1 cellular context compared by ENCODE assay signal in the genomic region with DNA sequence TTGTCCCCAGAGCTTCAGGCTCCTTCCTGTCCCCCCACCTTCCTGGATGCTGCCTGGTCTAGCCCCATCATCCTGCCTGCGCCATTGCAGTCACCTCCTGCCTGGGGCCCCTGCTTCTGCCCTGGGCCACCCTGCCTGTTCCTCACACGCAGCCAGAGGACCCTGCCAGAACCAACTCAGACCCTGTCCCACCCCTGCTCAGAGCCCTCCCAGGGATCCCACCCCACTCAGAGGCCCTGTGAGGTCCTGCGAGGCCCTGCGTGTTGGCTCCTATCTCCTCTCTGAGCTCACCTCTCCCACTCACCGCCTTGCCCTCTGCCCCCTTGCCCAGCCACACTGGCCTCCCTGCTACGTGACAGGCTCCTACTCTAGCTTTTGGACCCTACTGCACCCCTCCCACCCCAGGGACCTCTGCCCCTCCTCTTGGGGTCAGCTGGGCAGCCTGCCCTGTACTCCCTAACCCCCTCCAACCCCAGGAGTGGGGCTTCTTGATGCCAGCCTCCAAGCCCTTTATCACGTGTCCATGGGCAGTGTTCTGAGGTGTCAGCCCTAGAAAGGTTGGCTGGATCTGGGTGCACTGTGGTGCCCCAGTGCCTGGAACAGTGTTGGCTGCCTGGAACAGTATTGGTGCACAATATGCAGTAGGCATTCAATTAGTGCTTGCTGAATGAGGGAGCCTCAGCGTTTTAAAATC.
A peak's percentile ranks its signal among the peaks of the same experiment; 100 is the strongest.
TF ChIP-seq lines count a peak whose summit lies in the region.

No MANE protein-coding gene starts in this region.

TF ChIP-seq in HepG2, 621 proteins besides CTCF, POLR2A, EP300 and RAD21 (continued from another document and continues in another):
- TF ChIP-seq, protein P1, sequence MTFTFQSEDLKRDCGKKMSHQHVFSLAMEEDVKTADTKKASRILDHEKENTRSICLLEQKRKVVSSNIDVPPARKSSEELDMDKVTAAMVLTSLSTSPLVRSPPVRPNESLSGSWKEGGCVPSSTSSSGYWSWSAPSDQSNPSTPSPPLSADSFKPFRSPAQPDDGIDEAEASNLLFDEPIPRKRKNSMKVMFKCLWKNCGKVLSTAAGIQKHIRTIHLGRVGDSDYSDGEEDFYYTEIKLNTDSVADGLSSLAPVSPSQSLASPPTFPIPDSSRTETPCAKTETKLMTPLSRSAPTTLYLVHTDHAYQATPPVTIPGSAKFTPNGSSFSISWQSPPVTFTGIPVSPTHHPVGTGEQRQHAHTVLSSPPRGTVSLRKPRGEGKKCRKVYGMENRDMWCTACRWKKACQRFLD (CRISPR knock-in tag; IDR thresholded peaks at IDR 0.05; ENCODE audit: borderline replicate concordance), result no peak
- TF ChIP-seq, protein P2, sequence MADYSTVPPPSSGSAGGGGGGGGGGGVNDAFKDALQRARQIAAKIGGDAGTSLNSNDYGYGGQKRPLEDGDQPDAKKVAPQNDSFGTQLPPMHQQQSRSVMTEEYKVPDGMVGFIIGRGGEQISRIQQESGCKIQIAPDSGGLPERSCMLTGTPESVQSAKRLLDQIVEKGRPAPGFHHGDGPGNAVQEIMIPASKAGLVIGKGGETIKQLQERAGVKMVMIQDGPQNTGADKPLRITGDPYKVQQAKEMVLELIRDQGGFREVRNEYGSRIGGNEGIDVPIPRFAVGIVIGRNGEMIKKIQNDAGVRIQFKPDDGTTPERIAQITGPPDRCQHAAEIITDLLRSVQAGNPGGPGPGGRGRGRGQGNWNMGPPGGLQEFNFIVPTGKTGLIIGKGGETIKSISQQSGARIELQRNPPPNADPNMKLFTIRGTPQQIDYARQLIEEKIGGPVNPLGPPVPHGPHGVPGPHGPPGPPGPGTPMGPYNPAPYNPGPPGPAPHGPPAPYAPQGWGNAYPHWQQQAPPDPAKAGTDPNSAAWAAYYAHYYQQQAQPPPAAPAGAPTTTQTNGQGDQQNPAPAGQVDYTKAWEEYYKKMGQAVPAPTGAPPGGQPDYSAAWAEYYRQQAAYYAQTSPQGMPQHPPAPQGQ (CRISPR knock-in tag; IDR thresholded peaks at IDR 0.05; ENCODE audit: borderline replicate concordance), result no peak
- TF ChIP-seq ZNF83 (CRISPR knock-in tag; IDR thresholded peaks at IDR 0.05; ENCODE audit: borderline replicate concordance) (0 out of 2 replicates have a peak, but pooled peaks have one; percentile 64), NR2F6 (IDR thresholded peaks at IDR 0.05) (no peak), NR2F6 (CRISPR knock-in tag; IDR thresholded peaks at IDR 0.05) (peak; percentile 56), ZNF564 (CRISPR knock-in tag; IDR thresholded peaks at IDR 0.05) (0 out of 2 replicates have a peak, but pooled peaks have one; percentile 25), MED1 (CRISPR knock-in tag; IDR thresholded peaks at IDR 0.05) (0 out of 2 replicates have a peak, but pooled peaks have one; percentile 27), ZKSCAN8 (CRISPR knock-in tag; IDR thresholded peaks at IDR 0.05; ENCODE audit: borderline replicate concordance) (peak; percentile 98), ZNF329 (CRISPR knock-in tag; IDR thresholded peaks at IDR 0.05; ENCODE audit: low read depth) (no peak), ZNF780A (CRISPR knock-in tag; IDR thresholded peaks at IDR 0.05) (no peak), CBFB (CRISPR knock-in tag; IDR thresholded peaks at IDR 0.05) (no peak), NFKBIZ (CRISPR knock-in tag; IDR thresholded peaks at IDR 0.05) (no peak), ZNF556 (CRISPR knock-in tag; IDR thresholded peaks at IDR 0.05; ENCODE audit: borderline replicate concordance) (no peak), ZNF282 (IDR thresholded peaks at IDR 0.05; ENCODE audit: partially characterized antibody) (no peak), XRCC5 (optimal IDR thresholded peaks at IDR 0.05; ENCODE audit: low read length) (no peak), RCOR2 (CRISPR knock-in tag; IDR thresholded peaks at IDR 0.05) (peak; percentile 88)
- TF ChIP-seq, protein P3, sequence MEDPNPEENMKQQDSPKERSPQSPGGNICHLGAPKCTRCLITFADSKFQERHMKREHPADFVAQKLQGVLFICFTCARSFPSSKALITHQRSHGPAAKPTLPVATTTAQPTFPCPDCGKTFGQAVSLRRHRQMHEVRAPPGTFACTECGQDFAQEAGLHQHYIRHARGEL (CRISPR knock-in tag; IDR thresholded peaks at IDR 0.05), result no peak
- TF ChIP-seq, protein P4, sequence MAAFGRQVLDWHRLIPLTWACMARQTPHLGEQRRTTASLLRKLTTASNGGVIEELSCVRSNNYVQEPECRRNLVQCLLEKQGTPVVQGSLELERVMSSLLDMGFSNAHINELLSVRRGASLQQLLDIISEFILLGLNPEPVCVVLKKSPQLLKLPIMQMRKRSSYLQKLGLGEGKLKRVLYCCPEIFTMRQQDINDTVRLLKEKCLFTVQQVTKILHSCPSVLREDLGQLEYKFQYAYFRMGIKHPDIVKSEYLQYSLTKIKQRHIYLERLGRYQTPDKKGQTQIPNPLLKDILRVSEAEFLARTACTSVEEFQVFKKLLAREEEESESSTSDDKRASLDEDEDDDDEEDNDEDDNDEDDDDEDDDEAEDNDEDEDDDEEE (CRISPR knock-in tag; IDR thresholded peaks at IDR 0.05), result 0 out of 2 replicates have a peak, but pooled peaks have one; percentile 29
- TF ChIP-seq, protein P5, sequence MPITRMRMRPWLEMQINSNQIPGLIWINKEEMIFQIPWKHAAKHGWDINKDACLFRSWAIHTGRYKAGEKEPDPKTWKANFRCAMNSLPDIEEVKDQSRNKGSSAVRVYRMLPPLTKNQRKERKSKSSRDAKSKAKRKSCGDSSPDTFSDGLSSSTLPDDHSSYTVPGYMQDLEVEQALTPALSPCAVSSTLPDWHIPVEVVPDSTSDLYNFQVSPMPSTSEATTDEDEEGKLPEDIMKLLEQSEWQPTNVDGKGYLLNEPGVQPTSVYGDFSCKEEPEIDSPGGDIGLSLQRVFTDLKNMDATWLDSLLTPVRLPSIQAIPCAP (CRISPR knock-in tag; IDR thresholded peaks at IDR 0.05; ENCODE audit: low read depth), result no peak
- TF ChIP-seq, protein P6, sequence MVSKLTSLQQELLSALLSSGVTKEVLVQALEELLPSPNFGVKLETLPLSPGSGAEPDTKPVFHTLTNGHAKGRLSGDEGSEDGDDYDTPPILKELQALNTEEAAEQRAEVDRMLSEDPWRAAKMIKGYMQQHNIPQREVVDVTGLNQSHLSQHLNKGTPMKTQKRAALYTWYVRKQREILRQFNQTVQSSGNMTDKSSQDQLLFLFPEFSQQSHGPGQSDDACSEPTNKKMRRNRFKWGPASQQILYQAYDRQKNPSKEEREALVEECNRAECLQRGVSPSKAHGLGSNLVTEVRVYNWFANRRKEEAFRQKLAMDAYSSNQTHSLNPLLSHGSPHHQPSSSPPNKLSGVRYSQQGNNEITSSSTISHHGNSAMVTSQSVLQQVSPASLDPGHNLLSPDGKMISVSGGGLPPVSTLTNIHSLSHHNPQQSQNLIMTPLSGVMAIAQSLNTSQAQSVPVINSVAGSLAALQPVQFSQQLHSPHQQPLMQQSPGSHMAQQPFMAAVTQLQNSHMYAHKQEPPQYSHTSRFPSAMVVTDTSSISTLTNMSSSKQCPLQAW (CRISPR knock-in tag; IDR thresholded peaks at IDR 0.05), result peak; percentile 68; the same call in 1 of the 2 replicates
- TF ChIP-seq, protein P7, sequence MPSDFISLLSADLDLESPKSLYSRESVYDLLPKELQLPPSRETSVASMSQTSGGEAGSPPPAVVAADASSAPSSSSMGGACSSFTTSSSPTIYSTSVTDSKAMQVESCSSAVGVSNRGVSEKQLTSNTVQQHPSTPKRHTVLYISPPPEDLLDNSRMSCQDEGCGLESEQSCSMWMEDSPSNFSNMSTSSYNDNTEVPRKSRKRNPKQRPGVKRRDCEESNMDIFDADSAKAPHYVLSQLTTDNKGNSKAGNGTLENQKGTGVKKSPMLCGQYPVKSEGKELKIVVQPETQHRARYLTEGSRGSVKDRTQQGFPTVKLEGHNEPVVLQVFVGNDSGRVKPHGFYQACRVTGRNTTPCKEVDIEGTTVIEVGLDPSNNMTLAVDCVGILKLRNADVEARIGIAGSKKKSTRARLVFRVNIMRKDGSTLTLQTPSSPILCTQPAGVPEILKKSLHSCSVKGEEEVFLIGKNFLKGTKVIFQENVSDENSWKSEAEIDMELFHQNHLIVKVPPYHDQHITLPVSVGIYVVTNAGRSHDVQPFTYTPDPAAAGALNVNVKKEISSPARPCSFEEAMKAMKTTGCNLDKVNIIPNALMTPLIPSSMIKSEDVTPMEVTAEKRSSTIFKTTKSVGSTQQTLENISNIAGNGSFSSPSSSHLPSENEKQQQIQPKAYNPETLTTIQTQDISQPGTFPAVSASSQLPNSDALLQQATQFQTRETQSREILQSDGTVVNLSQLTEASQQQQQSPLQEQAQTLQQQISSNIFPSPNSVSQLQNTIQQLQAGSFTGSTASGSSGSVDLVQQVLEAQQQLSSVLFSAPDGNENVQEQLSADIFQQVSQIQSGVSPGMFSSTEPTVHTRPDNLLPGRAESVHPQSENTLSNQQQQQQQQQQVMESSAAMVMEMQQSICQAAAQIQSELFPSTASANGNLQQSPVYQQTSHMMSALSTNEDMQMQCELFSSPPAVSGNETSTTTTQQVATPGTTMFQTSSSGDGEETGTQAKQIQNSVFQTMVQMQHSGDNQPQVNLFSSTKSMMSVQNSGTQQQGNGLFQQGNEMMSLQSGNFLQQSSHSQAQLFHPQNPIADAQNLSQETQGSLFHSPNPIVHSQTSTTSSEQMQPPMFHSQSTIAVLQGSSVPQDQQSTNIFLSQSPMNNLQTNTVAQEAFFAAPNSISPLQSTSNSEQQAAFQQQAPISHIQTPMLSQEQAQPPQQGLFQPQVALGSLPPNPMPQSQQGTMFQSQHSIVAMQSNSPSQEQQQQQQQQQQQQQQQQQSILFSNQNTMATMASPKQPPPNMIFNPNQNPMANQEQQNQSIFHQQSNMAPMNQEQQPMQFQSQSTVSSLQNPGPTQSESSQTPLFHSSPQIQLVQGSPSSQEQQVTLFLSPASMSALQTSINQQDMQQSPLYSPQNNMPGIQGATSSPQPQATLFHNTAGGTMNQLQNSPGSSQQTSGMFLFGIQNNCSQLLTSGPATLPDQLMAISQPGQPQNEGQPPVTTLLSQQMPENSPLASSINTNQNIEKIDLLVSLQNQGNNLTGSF (CRISPR knock-in tag; IDR thresholded peaks at IDR 0.05), result no peak
- TF ChIP-seq, protein P8, sequence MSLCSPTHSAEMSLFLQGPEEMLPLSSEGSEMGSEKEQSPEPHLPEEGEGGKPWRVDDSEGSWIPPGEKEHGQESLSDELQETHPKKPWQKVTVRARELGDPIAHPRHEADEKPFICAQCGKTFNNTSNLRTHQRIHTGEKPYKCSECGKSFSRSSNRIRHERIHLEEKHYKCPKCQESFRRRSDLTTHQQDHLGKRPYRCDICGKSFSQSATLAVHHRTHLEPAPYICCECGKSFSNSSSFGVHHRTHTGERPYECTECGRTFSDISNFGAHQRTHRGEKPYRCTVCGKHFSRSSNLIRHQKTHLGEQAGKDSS (CRISPR knock-in tag; IDR thresholded peaks at IDR 0.05; ENCODE audit: borderline replicate concordance, low read depth), result no peak
- TF ChIP-seq, protein P9, sequence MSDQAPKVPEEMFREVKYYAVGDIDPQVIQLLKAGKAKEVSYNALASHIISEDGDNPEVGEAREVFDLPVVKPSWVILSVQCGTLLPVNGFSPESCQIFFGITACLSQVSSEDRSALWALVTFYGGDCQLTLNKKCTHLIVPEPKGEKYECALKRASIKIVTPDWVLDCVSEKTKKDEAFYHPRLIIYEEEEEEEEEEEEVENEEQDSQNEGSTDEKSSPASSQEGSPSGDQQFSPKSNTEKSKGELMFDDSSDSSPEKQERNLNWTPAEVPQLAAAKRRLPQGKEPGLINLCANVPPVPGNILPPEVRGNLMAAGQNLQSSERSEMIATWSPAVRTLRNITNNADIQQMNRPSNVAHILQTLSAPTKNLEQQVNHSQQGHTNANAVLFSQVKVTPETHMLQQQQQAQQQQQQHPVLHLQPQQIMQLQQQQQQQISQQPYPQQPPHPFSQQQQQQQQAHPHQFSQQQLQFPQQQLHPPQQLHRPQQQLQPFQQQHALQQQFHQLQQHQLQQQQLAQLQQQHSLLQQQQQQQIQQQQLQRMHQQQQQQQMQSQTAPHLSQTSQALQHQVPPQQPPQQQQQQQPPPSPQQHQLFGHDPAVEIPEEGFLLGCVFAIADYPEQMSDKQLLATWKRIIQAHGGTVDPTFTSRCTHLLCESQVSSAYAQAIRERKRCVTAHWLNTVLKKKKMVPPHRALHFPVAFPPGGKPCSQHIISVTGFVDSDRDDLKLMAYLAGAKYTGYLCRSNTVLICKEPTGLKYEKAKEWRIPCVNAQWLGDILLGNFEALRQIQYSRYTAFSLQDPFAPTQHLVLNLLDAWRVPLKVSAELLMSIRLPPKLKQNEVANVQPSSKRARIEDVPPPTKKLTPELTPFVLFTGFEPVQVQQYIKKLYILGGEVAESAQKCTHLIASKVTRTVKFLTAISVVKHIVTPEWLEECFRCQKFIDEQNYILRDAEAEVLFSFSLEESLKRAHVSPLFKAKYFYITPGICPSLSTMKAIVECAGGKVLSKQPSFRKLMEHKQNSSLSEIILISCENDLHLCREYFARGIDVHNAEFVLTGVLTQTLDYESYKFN (CRISPR knock-in tag; conservative IDR thresholded peaks at IDR 0.05), result peak; percentile 62
- TF ChIP-seq, protein P10, sequence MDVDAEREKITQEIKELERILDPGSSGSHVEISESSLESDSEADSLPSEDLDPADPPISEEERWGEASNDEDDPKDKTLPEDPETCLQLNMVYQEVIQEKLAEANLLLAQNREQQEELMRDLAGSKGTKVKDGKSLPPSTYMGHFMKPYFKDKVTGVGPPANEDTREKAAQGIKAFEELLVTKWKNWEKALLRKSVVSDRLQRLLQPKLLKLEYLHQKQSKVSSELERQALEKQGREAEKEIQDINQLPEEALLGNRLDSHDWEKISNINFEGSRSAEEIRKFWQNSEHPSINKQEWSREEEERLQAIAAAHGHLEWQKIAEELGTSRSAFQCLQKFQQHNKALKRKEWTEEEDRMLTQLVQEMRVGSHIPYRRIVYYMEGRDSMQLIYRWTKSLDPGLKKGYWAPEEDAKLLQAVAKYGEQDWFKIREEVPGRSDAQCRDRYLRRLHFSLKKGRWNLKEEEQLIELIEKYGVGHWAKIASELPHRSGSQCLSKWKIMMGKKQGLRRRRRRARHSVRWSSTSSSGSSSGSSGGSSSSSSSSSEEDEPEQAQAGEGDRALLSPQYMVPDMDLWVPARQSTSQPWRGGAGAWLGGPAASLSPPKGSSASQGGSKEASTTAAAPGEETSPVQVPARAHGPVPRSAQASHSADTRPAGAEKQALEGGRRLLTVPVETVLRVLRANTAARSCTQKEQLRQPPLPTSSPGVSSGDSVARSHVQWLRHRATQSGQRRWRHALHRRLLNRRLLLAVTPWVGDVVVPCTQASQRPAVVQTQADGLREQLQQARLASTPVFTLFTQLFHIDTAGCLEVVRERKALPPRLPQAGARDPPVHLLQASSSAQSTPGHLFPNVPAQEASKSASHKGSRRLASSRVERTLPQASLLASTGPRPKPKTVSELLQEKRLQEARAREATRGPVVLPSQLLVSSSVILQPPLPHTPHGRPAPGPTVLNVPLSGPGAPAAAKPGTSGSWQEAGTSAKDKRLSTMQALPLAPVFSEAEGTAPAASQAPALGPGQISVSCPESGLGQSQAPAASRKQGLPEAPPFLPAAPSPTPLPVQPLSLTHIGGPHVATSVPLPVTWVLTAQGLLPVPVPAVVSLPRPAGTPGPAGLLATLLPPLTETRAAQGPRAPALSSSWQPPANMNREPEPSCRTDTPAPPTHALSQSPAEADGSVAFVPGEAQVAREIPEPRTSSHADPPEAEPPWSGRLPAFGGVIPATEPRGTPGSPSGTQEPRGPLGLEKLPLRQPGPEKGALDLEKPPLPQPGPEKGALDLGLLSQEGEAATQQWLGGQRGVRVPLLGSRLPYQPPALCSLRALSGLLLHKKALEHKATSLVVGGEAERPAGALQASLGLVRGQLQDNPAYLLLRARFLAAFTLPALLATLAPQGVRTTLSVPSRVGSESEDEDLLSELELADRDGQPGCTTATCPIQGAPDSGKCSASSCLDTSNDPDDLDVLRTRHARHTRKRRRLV (CRISPR knock-in tag; IDR thresholded peaks at IDR 0.05), result no peak
